In the genomic region with DNA sequence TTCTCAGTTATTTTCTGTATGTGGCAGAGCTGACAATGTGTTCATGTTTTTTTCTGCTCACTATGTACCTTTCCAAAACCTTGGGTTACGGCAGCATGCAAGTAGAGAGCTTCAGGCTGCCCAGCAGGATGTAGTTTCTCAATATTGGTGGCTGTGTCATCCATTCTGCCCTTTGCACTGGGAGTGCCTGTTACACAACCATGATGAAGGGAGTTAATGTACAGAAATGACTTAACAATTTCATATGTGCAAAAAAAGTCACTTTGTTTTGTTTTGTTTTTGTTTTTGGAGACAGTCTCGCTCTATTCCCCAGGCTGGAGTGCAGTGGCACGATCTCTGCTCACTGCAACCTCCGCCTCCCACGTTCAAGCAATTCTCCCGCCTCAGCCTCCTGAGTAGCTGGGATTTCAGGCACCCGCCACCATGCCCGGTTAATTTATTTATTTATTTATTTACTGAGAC, we compare ENCODE assay signal across 2 cellular contexts.
TF ChIP-seq lines count a peak whose summit lies in the region.

No MANE protein-coding gene starts in this region.

TF ChIP-seq in K562, 482 proteins besides CTCF, POLR2A, EP300 and RAD21:
- 0 out of 2 replicates have a peak, but pooled peaks have one; percentile 25 for TF ChIP-seq CEBPB (tag; IDR thresholded peaks at IDR 0.05)
- TF ChIP-seq E2F6 (IDR thresholded peaks at IDR 0.05; ENCODE audit: borderline replicate concordance in 1 of 2, extremely low read depth in 1 of 2, insufficient read depth in 1 of 2, insufficient read length in 1 of 2, low read depth in 1 of 2, low read length in 1 of 2, poor library complexity in 1 of 2, severe bottlenecking in 1 of 2), result no peak

TF ChIP-seq in SK-N-SH treated with all-trans-retinoic acid at 6 μM for 48 hours, 23 proteins besides CTCF, POLR2A, EP300 and RAD21:
- TF ChIP-seq, protein P1, sequence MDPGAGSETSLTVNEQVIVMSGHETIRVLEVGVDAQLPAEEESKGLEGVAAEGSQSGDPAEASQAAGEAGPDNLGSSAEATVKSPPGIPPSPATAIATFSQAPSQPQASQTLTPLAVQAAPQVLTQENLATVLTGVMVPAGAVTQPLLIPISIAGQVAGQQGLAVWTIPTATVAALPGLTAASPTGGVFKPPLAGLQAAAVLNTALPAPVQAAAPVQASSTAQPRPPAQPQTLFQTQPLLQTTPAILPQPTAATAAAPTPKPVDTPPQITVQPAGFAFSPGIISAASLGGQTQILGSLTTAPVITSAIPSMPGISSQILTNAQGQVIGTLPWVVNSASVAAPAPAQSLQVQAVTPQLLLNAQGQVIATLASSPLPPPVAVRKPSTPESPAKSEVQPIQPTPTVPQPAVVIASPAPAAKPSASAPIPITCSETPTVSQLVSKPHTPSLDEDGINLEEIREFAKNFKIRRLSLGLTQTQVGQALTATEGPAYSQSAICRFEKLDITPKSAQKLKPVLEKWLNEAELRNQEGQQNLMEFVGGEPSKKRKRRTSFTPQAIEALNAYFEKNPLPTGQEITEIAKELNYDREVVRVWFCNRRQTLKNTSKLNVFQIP (CRISPR knock-in tag; IDR thresholded peaks at IDR 0.05; ENCODE audit: borderline replicate concordance, low read depth), result no peak
- no peak for TF ChIP-seq TSHZ2 (CRISPR knock-in tag; IDR thresholded peaks at IDR 0.05)
- no peak for TF ChIP-seq ARNTL (CRISPR knock-in tag; IDR thresholded peaks at IDR 0.05; ENCODE audit: borderline replicate concordance, low read depth)
- no peak for TF ChIP-seq ZFP3 (CRISPR knock-in tag; IDR thresholded peaks at IDR 0.05)
- TF ChIP-seq ZNF8 (CRISPR knock-in tag; IDR thresholded peaks at IDR 0.05), result no peak
- TF ChIP-seq ZC3H10 (CRISPR knock-in tag; IDR thresholded peaks at IDR 0.05), result no peak
- no peak for TF ChIP-seq RARB (CRISPR knock-in tag; IDR thresholded peaks at IDR 0.05)
- no peak for TF ChIP-seq PPARA (CRISPR knock-in tag; IDR thresholded peaks at IDR 0.05; ENCODE audit: borderline replicate concordance)
